Comparison of ENCODE assay signal across 2 cellular contexts in genomic region chr1:32989160-32989894, GRCh38.
TF ChIP-seq lines count a peak whose summit lies in the region.

No MANE protein-coding gene starts in this region.

TF ChIP-seq in HCT116, 20 proteins besides CTCF, POLR2A, EP300 and RAD21 (continued from another document):
- TF ChIP-seq ZBTB33 (IDR thresholded peaks at IDR 0.05; ENCODE audit: extremely low read depth, insufficient replicate concordance, low read length): no peak
- no peak for TF ChIP-seq TCF7L2 (IDR thresholded peaks at IDR 0.05; ENCODE audit: borderline replicate concordance, extremely low read depth, insufficient read depth, insufficient read length)
- TF ChIP-seq EZH2phosphoT487 (IDR thresholded peaks at IDR 0.05; ENCODE audit: borderline replicate concordance): no peak
- TF ChIP-seq FOSL1 (IDR thresholded peaks at IDR 0.05; ENCODE audit: low read depth): peak; percentile 84
- peak; percentile 60 for TF ChIP-seq SP1 (IDR thresholded peaks at IDR 0.05; ENCODE audit: low read depth)
- peak; percentile 84 for TF ChIP-seq JUND (IDR thresholded peaks at IDR 0.05)
- peak; percentile 46; the same call in 1 of the 2 replicates for TF ChIP-seq POLR2AphosphoS5 (IDR thresholded peaks at IDR 0.05; ENCODE audit: low read depth, low read length)
- peak; percentile 36 for TF ChIP-seq MAX (IDR thresholded peaks at IDR 0.05)
- TF ChIP-seq SIN3A (IDR thresholded peaks at IDR 0.05; ENCODE audit: low read depth): no peak
TF ChIP-seq in HCT116: peak in this region for 7.

TF ChIP-seq in SK-N-SH, 30 proteins besides CTCF, POLR2A, EP300 and RAD21 (continued from another document):
- TF ChIP-seq REST (IDR thresholded peaks at IDR 0.05; ENCODE audit: low read depth, low read length): no peak
- no peak for TF ChIP-seq TEAD4 (IDR thresholded peaks at IDR 0.05; ENCODE audit: borderline replicate concordance, insufficient read depth)
- no peak for TF ChIP-seq YY1 (IDR thresholded peaks at IDR 0.05; ENCODE audit: low read depth)
- no peak for TF ChIP-seq SMC3 (IDR thresholded peaks at IDR 0.05; ENCODE audit: low read depth, low read length)
- TF ChIP-seq SIN3A (IDR thresholded peaks at IDR 0.05; ENCODE audit: borderline replicate concordance, low read depth, low read length): no peak
- peak; percentile 92 for TF ChIP-seq FOSL2 (IDR thresholded peaks at IDR 0.05; ENCODE audit: borderline replicate concordance, low read depth)
- no peak for TF ChIP-seq ELF1 (IDR thresholded peaks at IDR 0.05)
- TF ChIP-seq TCF12 (IDR thresholded peaks at IDR 0.05): peak; percentile 53; the same call in 1 of the 2 replicates
- no peak for TF ChIP-seq RCOR1 (IDR thresholded peaks at IDR 0.05; ENCODE audit: low read length)
- TF ChIP-seq RFX5 (IDR thresholded peaks at IDR 0.05; ENCODE audit: low read length): no peak
- TF ChIP-seq JUND (IDR thresholded peaks at IDR 0.05): peak; percentile 83
- TF ChIP-seq EZH2phosphoT487 (IDR thresholded peaks at IDR 0.05; ENCODE audit: borderline replicate concordance, low read depth): no peak
- TF ChIP-seq FOXM1 (IDR thresholded peaks at IDR 0.05; ENCODE audit: low read depth): no peak
- TF ChIP-seq NRF1 (IDR thresholded peaks at IDR 0.05; ENCODE audit: low read depth, low read length): no peak
- no peak for TF ChIP-seq GABPA (IDR thresholded peaks at IDR 0.05; ENCODE audit: low read depth)
- peak; percentile 88 for TF ChIP-seq NFIC (IDR thresholded peaks at IDR 0.05; ENCODE audit: borderline replicate concordance)
- no peak for TF ChIP-seq IRF3 (IDR thresholded peaks at IDR 0.05; ENCODE audit: low read depth, low read length)
- TF ChIP-seq ZBTB33 (IDR thresholded peaks at IDR 0.05; ENCODE audit: borderline replicate concordance, low read depth): no peak
- no peak for TF ChIP-seq GATA2 (CRISPR knock-in tag; IDR thresholded peaks at IDR 0.05)
- no peak for TF ChIP-seq PBX3 (IDR thresholded peaks at IDR 0.05)
